ENCODE assay signal across 16 cellular contexts in the genomic region with DNA sequence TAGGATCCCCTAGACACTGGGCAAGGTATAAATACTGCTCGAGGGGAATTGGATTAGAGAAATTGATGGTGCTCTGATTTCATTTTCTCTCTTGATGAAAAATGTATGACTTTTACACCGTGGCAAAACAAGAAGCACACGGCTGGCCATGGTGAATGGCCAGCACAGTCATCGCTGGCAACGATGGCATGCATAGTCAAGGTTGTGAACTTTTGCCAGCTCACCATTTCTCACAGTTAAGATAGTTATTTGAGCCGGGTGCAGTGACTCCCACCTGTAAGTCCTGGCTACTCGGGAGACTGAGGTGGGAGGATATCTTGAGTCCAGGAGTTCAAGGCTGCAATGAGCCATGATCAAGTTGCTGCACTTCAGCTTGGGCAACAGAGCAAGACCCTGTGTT.
DNase-seq lines count a peak whose midpoint lies in the region; TF ChIP-seq lines count a peak whose summit lies in the region.
"Had no signal": no experiment of that assay in that cellular context is flagged by ENCODE, and none has a peak within 500 bp of the region (broad histone marks: within the 10 kb centered on the region; RNA-seq: fewer than 3 reads in every experiment).

No MANE protein-coding gene starts in this region.

- peaks cover 35% of the 10 kb centered on the region for H3K4me1 Mint-ChIP-seq in neural crest cell
- H3K4me1 Mint-ChIP-seq: CD4-positive, CD25-positive, alpha-beta regulatory T cell had no signal

- 43 to 57% (median 51%) methylated on average over 3 to 7 of the region's 7 CpGs for WGBS in adrenal gland, 4 donors
- 68 to 84% (median 78%) methylated on average over 7 of the region's 7 CpGs for WGBS in spleen, 5 donors

- H3K4me1 ChIP-seq in adrenal gland (replicated peaks in 1 of 2) = no peaks in the 10 kb centered on the region
- peaks cover 0 to 3% (median 0%) of the 10 kb centered on the region in 6 donors for H3K4me1 ChIP-seq in spleen
- H3K4me1 ChIP-seq: Caco-2, SJCRH30 had no signal

- DNase-seq in MG63 (peak; percentile 77), adrenal gland (peak in 6 of 7 donors; percentile 61 to 77 (median 69)), neural crest cell (ENCODE audit: low read depth, low spot score) (no peak), NCI-H774 (lab: John Stamatoyannopoulos, UW) (no peak), retina (no peak), SKM-1 (lab: John Stamatoyannopoulos, UW; ENCODE audit: unreplicated experiment) (no peak), spleen (no peak)
- DNase-seq: Caco-2; CD4-positive, CD25-positive, alpha-beta regulatory T cell; NCI-H1092 treated with DMSO at 0.1 percent for 48 hours; NCI-H2081 treated with DMSO at 0.1 percent for 48 hours; NCI-H524; RPMI8226; SJCRH30 had no signal

- H3K27ac Mint-ChIP-seq in neural crest cell (ENCODE audit: unreplicated experiment) = peak overlapping the region; percentile 43
- H3K27ac Mint-ChIP-seq: CD4-positive, CD25-positive, alpha-beta regulatory T cell had no signal

- H3K27me3 Mint-ChIP-seq in neural crest cell (ENCODE audit: low read depth) = no peaks in the 10 kb centered on the region

- peaks cover 6% of the 10 kb centered on the region for H3K9me3 Mint-ChIP-seq in neural crest cell

- no peak overlapping the region for H3K4me3 Mint-ChIP-seq in neural crest cell
- H3K4me3 Mint-ChIP-seq: CD4-positive, CD25-positive, alpha-beta regulatory T cell had no signal

- H3K4me3 ChIP-seq in MG63 (no peak overlapping the region), adrenal gland (no peak overlapping the region), spleen (no peak overlapping the region)
- H3K4me3 ChIP-seq: HAP-1, K562, SJCRH30 had no signal

- TF ChIP-seq CTCF in adrenal gland (IDR thresholded peaks at IDR 0.05) = no peak
- no peak for TF ChIP-seq CTCF in neural crest cell (conservative IDR thresholded peaks at IDR 0.05)
- TF ChIP-seq CTCF in spleen (IDR thresholded peaks at IDR 0.05 in 8 of 11, conservative IDR thresholded peaks at IDR 0.05 in 3 of 11) = no peak

- H3K27me3 ChIP-seq in MG63 (no peaks in the 10 kb centered on the region), adrenal gland (no peaks in the 10 kb centered on the region), spleen (replicated peaks in 1 of 7) (no peaks in the 10 kb centered on the region)
- H3K27me3 ChIP-seq: SJCRH30 had no signal

- peaks cover 6% of the 10 kb centered on the region for H3K36me3 Mint-ChIP-seq in neural crest cell (ENCODE audit: low read depth)
- H3K36me3 Mint-ChIP-seq: CD4-positive, CD25-positive, alpha-beta regulatory T cell had no signal

- H3K36me3 ChIP-seq in MG63 = no peaks in the 10 kb centered on the region
- no peaks in the 10 kb centered on the region for H3K36me3 ChIP-seq in adrenal gland (replicated peaks in 1 of 2)
- H3K36me3 ChIP-seq in spleen = no peaks in the 10 kb centered on the region
- H3K36me3 ChIP-seq: HAP-1, SJCRH30 had no signal

- no peak for TF ChIP-seq POLR2A in adrenal gland (IDR thresholded peaks at IDR 0.05)
- no peak for TF ChIP-seq POLR2A in spleen (IDR thresholded peaks at IDR 0.05)

- intact Hi-C loops in adrenal gland (cut with DNase I) = no loop called here
- intact Hi-C loops in spleen (cut with DNase I; ENCODE audit: low total_unique reads) = no loop called here

- H3K9me3 ChIP-seq in MG63 (no peaks in the 10 kb centered on the region; the same call in 1 of the 2 replicates), adrenal gland (replicated peaks in 1 of 3) (no peaks in the 10 kb centered on the region), spleen (peaks cover 0 to 4% (median 0%) of the 10 kb centered on the region in 8 donors)
- H3K9me3 ChIP-seq: Caco-2, HAP-1 had no signal

- H3K27ac ChIP-seq in adrenal gland = no peak overlapping the region
- H3K27ac ChIP-seq in spleen = no peak overlapping the region
- H3K27ac ChIP-seq: SJCRH30 had no signal

Comparison
In these comparisons a context has a peak if more than half of its experiments do, and no peak if none do; other contexts are left out.
1. DNase-seq: peak in MG63 (single experiment) and adrenal gland (6 of 7); none in neural crest cell (single experiment), NCI-H774 (single experiment), retina (single experiment), SKM-1 (single experiment) and spleen (single experiment).